ENCODE assay signal across 10 cellular contexts in genomic region chrX:148530464-148531077, GRCh38. TPM values are rescaled to one million over a fixed set of nuclear protein-coding genes. Genes with fewer than 3 reads are reported as not detected.
A peak's percentile ranks its signal among the peaks of the same experiment; 100 is the strongest.
DNase-seq lines count a peak whose midpoint lies in the region; ATAC-seq, FAIRE-seq and TF ChIP-seq lines count a peak whose summit lies in the region.
"Had no signal": no experiment of that assay in that cellular context is flagged by ENCODE, and none has a peak within 500 bp of the region (broad histone marks: within the 10 kb centered on the region; RNA-seq: fewer than 3 reads in every experiment).

No MANE protein-coding gene starts in this region.

- POLR2A ChIA-PET in SK-N-SH (lab: Yijun Ruan, JAX), result no interaction called here

- TF ChIP-seq CTCF in SK-N-SH (IDR thresholded peaks at IDR 0.05), result peak; percentile 84
- TF ChIP-seq CTCF in chondrocyte (IDR thresholded peaks at IDR 0.05), result peak; percentile 79
- TF ChIP-seq CTCF in psoas muscle (IDR thresholded peaks at IDR 0.05), result peak; percentile 50

- CTCF ChIA-PET in SK-N-SH (lab: Yijun Ruan, JAX), result interaction anchor here (0.7 to 3.8 kb wide), 22 partner anchors 10 to 940 kb away, joined by 3 to 42 read pairs (median 4); partner anchors contain the start of gene AFF2

- no peaks in the 10 kb centered on the region for H3K9me3 Mint-ChIP-seq in chondrocyte (ENCODE audit: low read depth)

- H3K27me3 Mint-ChIP-seq in chondrocyte (ENCODE audit: low read depth), result no peaks in the 10 kb centered on the region

- no peak overlapping the region for H2AFZ ChIP-seq in SK-N-SH (ENCODE audit: low read depth)

- no peaks in the 10 kb centered on the region for H3K36me3 ChIP-seq in SK-N-SH (replicated peaks in 1 of 2; ENCODE audit: control insufficient read depth in 1 of 2, insufficient read depth in 2 of 2, low read length in 1 of 2)
- H3K36me3 ChIP-seq in psoas muscle (ENCODE audit: insufficient read depth in 1 of 2, low read depth in 1 of 2), result no peaks in the 10 kb centered on the region

- H3K4me2 ChIP-seq in SK-N-SH, result no peak overlapping the region

- no peak for TF ChIP-seq EP300 in SK-N-SH (IDR thresholded peaks at IDR 0.05; ENCODE audit: borderline replicate concordance in 1 of 2, low read depth in 1 of 2, low read length in 1 of 2)

- no peaks in the 10 kb centered on the region for H4K20me1 ChIP-seq in SK-N-SH (ENCODE audit: insufficient read depth)

- no peak overlapping the region for H3K9ac ChIP-seq in SK-N-SH

- H3K9me3 ChIP-seq in SK-N-SH, result no peaks in the 10 kb centered on the region
- H3K9me3 ChIP-seq in psoas muscle, result no peaks in the 10 kb centered on the region

- H3K4me3 Mint-ChIP-seq in chondrocyte (ENCODE audit: unreplicated experiment), result no peak overlapping the region

- WGBS in SK-N-SH (ENCODE audit: low lambda C conversion rate), result 0% methylated on average over 2 of the region's 2 CpGs
- WGBS in psoas muscle, 3 donors, result 16 to 21% (median 18%) methylated on average over 2 of the region's 2 CpGs

- DNase-seq in SK-N-SH, result no peak
- peak; percentile 26 for DNase-seq in LHCN-M2 (ENCODE audit: low read depth)
- no peak for DNase-seq in chondrocyte (ENCODE audit: low spot score)
- no peak for DNase-seq in psoas muscle
- DNase-seq in H54 (ENCODE audit: insufficient read length, low spot score), result no peak
- no peak for DNase-seq in frontal cortex (ENCODE audit: low spot score in 2 of 2)
- DNase-seq: DMS79 treated with DMSO at 0.1 percent for 48 hours, NCI-H345 had no signal

- H3K27ac Mint-ChIP-seq in chondrocyte (ENCODE audit: unreplicated experiment), result no peak overlapping the region

- no peak overlapping the region for H3K27ac ChIP-seq in SK-N-SH (ENCODE audit: low read depth in 2 of 2, low read length in 1 of 2)
- no peak overlapping the region for H3K27ac ChIP-seq in psoas muscle

- no peaks in the 10 kb centered on the region for H3K4me1 ChIP-seq in SK-N-SH (ENCODE audit: control insufficient read depth in 1 of 2, insufficient read depth in 2 of 2, low read depth in 1 of 2, low read length in 1 of 2)
- H3K4me1 ChIP-seq in psoas muscle, result no peaks in the 10 kb centered on the region

- no peak for FAIRE-seq in H54 (lab: Jason Lieb, UNC)
- no peak for FAIRE-seq in frontal cortex (lab: Jason Lieb, UNC)

- no peak for TF ChIP-seq RAD21 in SK-N-SH (IDR thresholded peaks at IDR 0.05; ENCODE audit: low read length)

- intact Hi-C loops in psoas muscle (cut with DNase I), result no loop called here

- H3K27me3 ChIP-seq in SK-N-SH (ENCODE audit: insufficient read depth) (no peaks in the 10 kb centered on the region), psoas muscle (ENCODE audit: insufficient read depth in 3 of 3, low read length in 2 of 3) (no peaks in the 10 kb centered on the region)

- H3K9me2 ChIP-seq in SK-N-SH, result no peaks in the 10 kb centered on the region

- H3K4me3 ChIP-seq in SK-N-SH (ENCODE audit: low read depth in 2 of 2, low read length in 1 of 2), result peak overlapping the region in 1 of 2 experiments; percentile 29; a peak in 1 of 4 replicates
- H3K4me3 ChIP-seq in psoas muscle, result no peak overlapping the region

- no peaks in the 10 kb centered on the region for H3K36me3 Mint-ChIP-seq in chondrocyte (ENCODE audit: low read depth)

- no peaks in the 10 kb centered on the region for H3F3A ChIP-seq in SK-N-SH (replicated peaks; ENCODE audit: insufficient read depth)

- no peak for TF ChIP-seq POLR2A in H54 (IDR thresholded peaks at IDR 0.05; ENCODE audit: low read depth, low read length)

- H3K4me1 Mint-ChIP-seq in chondrocyte (ENCODE audit: low read depth), result peaks cover 12% of the 10 kb centered on the region

- H3K79me2 ChIP-seq in SK-N-SH (ENCODE audit: insufficient read depth), result no peaks in the 10 kb centered on the region

- no peak for ATAC-seq in SK-N-SH treated with all-trans-retinoic acid at 6 μM for 48 hours
- ATAC-seq in psoas muscle, result no peak
- ATAC-seq in HG03280 (IDR thresholded peaks at IDR 0.05; ENCODE audit: unreplicated experiment), result no peak

TF ChIP-seq in SK-N-SH, 30 proteins besides CTCF, POLR2A, EP300 and RAD21:
- TF ChIP-seq SMC3 (IDR thresholded peaks at IDR 0.05; ENCODE audit: low read depth, low read length) (peak; percentile 14; the same call in 1 of the 2 replicates), RXRA (IDR thresholded peaks at IDR 0.05; ENCODE audit: borderline replicate concordance, low read depth) (no peak), YY1 (IDR thresholded peaks at IDR 0.05; ENCODE audit: low read depth) (no peak)
TF ChIP-seq in SK-N-SH: peak in this region for 1.

TF ChIP-seq in SK-N-SH treated with all-trans-retinoic acid at 6 μM for 48 hours, 23 proteins besides CTCF, POLR2A, EP300 and RAD21:
- TF ChIP-seq OSR1 (CRISPR knock-in tag; IDR thresholded peaks at IDR 0.05) (no peak), PPARA (CRISPR knock-in tag; IDR thresholded peaks at IDR 0.05; ENCODE audit: borderline replicate concordance) (no peak), ZFP3 (CRISPR knock-in tag; IDR thresholded peaks at IDR 0.05) (no peak), GLIS3 (CRISPR knock-in tag; IDR thresholded peaks at IDR 0.05) (no peak), ARNTL (CRISPR knock-in tag; IDR thresholded peaks at IDR 0.05; ENCODE audit: borderline replicate concordance, low read depth) (no peak), SNAI2 (CRISPR knock-in tag; IDR thresholded peaks at IDR 0.05) (no peak), ZNF8 (CRISPR knock-in tag; IDR thresholded peaks at IDR 0.05) (no peak), ESRRG (CRISPR knock-in tag; IDR thresholded peaks at IDR 0.05) (no peak), ISL1 (CRISPR knock-in tag; IDR thresholded peaks at IDR 0.05) (no peak)
- TF ChIP-seq, protein P1, sequence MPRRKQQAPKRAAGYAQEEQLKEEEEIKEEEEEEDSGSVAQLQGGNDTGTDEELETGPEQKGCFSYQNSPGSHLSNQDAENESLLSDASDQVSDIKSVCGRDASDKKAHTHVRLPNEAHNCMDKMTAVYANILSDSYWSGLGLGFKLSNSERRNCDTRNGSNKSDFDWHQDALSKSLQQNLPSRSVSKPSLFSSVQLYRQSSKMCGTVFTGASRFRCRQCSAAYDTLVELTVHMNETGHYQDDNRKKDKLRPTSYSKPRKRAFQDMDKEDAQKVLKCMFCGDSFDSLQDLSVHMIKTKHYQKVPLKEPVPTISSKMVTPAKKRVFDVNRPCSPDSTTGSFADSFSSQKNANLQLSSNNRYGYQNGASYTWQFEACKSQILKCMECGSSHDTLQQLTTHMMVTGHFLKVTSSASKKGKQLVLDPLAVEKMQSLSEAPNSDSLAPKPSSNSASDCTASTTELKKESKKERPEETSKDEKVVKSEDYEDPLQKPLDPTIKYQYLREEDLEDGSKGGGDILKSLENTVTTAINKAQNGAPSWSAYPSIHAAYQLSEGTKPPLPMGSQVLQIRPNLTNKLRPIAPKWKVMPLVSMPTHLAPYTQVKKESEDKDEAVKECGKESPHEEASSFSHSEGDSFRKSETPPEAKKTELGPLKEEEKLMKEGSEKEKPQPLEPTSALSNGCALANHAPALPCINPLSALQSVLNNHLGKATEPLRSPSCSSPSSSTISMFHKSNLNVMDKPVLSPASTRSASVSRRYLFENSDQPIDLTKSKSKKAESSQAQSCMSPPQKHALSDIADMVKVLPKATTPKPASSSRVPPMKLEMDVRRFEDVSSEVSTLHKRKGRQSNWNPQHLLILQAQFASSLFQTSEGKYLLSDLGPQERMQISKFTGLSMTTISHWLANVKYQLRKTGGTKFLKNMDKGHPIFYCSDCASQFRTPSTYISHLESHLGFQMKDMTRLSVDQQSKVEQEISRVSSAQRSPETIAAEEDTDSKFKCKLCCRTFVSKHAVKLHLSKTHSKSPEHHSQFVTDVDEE (CRISPR knock-in tag; IDR thresholded peaks at IDR 0.05), result no peak
- TF ChIP-seq, protein P2, sequence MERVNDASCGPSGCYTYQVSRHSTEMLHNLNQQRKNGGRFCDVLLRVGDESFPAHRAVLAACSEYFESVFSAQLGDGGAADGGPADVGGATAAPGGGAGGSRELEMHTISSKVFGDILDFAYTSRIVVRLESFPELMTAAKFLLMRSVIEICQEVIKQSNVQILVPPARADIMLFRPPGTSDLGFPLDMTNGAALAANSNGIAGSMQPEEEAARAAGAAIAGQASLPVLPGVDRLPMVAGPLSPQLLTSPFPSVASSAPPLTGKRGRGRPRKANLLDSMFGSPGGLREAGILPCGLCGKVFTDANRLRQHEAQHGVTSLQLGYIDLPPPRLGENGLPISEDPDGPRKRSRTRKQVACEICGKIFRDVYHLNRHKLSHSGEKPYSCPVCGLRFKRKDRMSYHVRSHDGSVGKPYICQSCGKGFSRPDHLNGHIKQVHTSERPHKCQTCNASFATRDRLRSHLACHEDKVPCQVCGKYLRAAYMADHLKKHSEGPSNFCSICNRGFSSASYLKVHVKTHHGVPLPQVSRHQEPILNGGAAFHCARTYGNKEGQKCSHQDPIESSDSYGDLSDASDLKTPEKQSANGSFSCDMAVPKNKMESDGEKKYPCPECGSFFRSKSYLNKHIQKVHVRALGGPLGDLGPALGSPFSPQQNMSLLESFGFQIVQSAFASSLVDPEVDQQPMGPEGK (CRISPR knock-in tag; IDR thresholded peaks at IDR 0.05; ENCODE audit: borderline replicate concordance), result no peak

RNA-seq across cellular contexts. Expression of gene AFF2, which starts 30.2 kb away (rescaled TPM):
- not detected in 2 replicates for polyA plus RNA-seq in SK-N-SH (2012; rRNA removed)
- polyA plus RNA-seq in SK-N-SH (2012; cell fraction: cytosol; rRNA removed), result not detected in 2 replicates
- not detected in 2 replicates for polyA plus RNA-seq in SK-N-SH (2012; cell fraction: nucleus; rRNA removed)
- total RNA-seq in LHCN-M2 (2014; rRNA removed), result 4.4 and 5.9 TPM in 2 replicates
- polyA plus RNA-seq in LHCN-M2 (2012), result 1.2 TPM
- 11.8 to 22.4 TPM (median 21.6 TPM) in 3 replicates for total RNA-seq in chondrocyte
- under 1 TPM in 3 of 4 donors, not detected in 1; 0.15 to 0.32 (median 0.22) TPM for total RNA-seq in psoas muscle
- polyA plus RNA-seq in psoas muscle, result under 1 TPM; 0.01 to 0.08 (median 0.01) TPM
- total RNA-seq in frontal cortex, result 313 TPM

Comparison
In these comparisons a context has a peak if more than half of its experiments do, and no peak if none do; other contexts are left out.
1. RNA of gene AFF2, which starts 30.2 kb away (total RNA-seq): 313 TPM in frontal cortex (single experiment); 11.8 to 22.4 TPM in chondrocyte, 4.4 to 5.9 TPM in LHCN-M2 and 0.15 to 0.32 TPM in psoas muscle; every median in the first group is over 10 times any median in the second.
2. Peak in every context shown above with its lines, with median percentiles within 50 percentile points of each other: CTCF ChIP-seq.